In the genomic region with DNA sequence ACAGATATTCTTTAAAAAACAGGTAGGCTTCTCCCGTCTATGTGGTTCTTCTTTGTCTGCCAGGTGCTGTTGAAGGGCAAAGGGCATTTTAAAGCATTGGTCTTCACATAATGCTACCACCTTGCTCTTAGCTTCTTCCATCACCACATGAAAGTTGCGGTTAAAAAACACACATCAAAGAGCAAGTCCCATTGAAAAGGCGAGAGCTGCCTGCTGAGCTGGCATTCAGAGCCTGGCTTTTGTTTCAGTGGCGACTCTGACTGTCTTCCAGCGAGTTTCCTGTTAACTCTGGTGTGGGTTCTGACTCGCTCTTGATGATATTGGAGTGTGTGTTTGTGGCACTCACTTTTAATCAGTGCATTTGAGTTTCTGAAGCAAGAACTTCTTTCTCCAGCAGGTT, we compare ENCODE assay signal across 13 cellular contexts.
DNase-seq lines count a peak whose midpoint lies in the region; ATAC-seq and TF ChIP-seq lines count a peak whose summit lies in the region.
"Had no signal": no experiment of that assay in that cellular context is flagged by ENCODE, and none has a peak within 500 bp of the region (broad histone marks: within the 10 kb centered on the region; RNA-seq: fewer than 3 reads in every experiment).

No MANE protein-coding gene starts in this region.

- no peaks in the 10 kb centered on the region for H3K79me1 ChIP-seq in mesendoderm (ENCODE audit: low read length)

- no peaks in the 10 kb centered on the region for H3K36me3 Mint-ChIP-seq in activated CD4-positive, alpha-beta T cell treated with anti-CD3 and anti-CD28 coated beads, Interleukin-2, amount 10 ng/mL, durations not matched to agents 24 days and 14 days (ENCODE audit: low read depth)
- no peaks in the 10 kb centered on the region for H3K36me3 Mint-ChIP-seq in natural killer cell
- H3K36me3 Mint-ChIP-seq: type B pancreatic cell had no signal

- no peak overlapping the region for H2BK15ac ChIP-seq in mesendoderm (replicated peaks; ENCODE audit: low read depth)

- H4K8ac ChIP-seq in mesendoderm (ENCODE audit: low read depth, low read length) = no peak overlapping the region

- no peak overlapping the region for H3K23ac ChIP-seq in mesendoderm (ENCODE audit: low read length)

- WGBS in mesendoderm (ENCODE audit: extremely low coverage, insufficient coverage, low lambda C conversion rate) = no CpG with 5 or more reads among the region's 6 CpGs

- H3K79me2 ChIP-seq in mesendoderm (ENCODE audit: control insufficient read depth, insufficient read depth, low read length) = no peaks in the 10 kb centered on the region

- no peak overlapping the region for H3K27ac Mint-ChIP-seq in activated CD4-positive, alpha-beta T cell treated with anti-CD3 and anti-CD28 coated beads, Interleukin-2, amount 10 ng/mL, durations not matched to agents 24 days and 14 days
- no peak overlapping the region for H3K27ac Mint-ChIP-seq in natural killer cell
- H3K27ac Mint-ChIP-seq: effector memory CD8-positive, alpha-beta T cell; type B pancreatic cell had no signal

- no peak overlapping the region for H3K4ac ChIP-seq in mesendoderm (ENCODE audit: low read depth, low read length)

- peak; percentile 52 for DNase-seq in activated CD4-positive, alpha-beta T cell treated with anti-CD3 and anti-CD28 coated beads, Interleukin-2, amount 10 ng/mL, durations not matched to agents 24 days and 14 days
- DNase-seq in activated CD4-positive, alpha-beta T cell treated with anti-CD3 and anti-CD28 coated beads for 1 hour = no peak
- DNase-seq in NCI-H69 (lab: John Stamatoyannopoulos, UW) (peak; percentile 68), mesendoderm (peak; percentile 81), natural killer cell (no peak)
- no peak for DNase-seq in activated CD4-positive, CD25-positive, alpha-beta regulatory T cell treated with anti-CD3 and anti-CD28 coated beads, Interleukin-2, amount 50 U/mL, for 72 hours
- DNase-seq: activated CD4-positive, alpha-beta T cell treated with anti-CD3 and anti-CD28 coated beads, Interleukin-2, amount 50 U/mL, for 1 hour; amniotic stem cell; effector memory CD8-positive, alpha-beta T cell; NCI-H2171 treated with DMSO at 0.1 percent for 48 hours had no signal

- ATAC-seq in HG02870 (IDR thresholded peaks at IDR 0.05; ENCODE audit: unreplicated experiment) = peak; percentile 17
- no peak for ATAC-seq in natural killer cell
- ATAC-seq in GM21528 (IDR thresholded peaks at IDR 0.05; ENCODE audit: low FRiP score, unreplicated experiment) = no peak
- ATAC-seq: effector memory CD8-positive, alpha-beta T cell had no signal

- H2AK5ac ChIP-seq in mesendoderm (ENCODE audit: low read length) = no peak overlapping the region

- H3K4me2 ChIP-seq in mesendoderm (ENCODE audit: low read length) = no peak overlapping the region

- no peak overlapping the region for H3K18ac ChIP-seq in mesendoderm (ENCODE audit: low read length)

- H2BK5ac ChIP-seq in mesendoderm (ENCODE audit: low read length) = no peak overlapping the region

- no peak overlapping the region for H3K4me3 Mint-ChIP-seq in activated CD4-positive, alpha-beta T cell treated with anti-CD3 and anti-CD28 coated beads, Interleukin-2, amount 10 ng/mL, durations not matched to agents 24 days and 14 days
- no peak overlapping the region for H3K4me3 Mint-ChIP-seq in natural killer cell
- H3K4me3 Mint-ChIP-seq: effector memory CD8-positive, alpha-beta T cell; type B pancreatic cell had no signal

- no peaks in the 10 kb centered on the region for H3K27me3 ChIP-seq in mesendoderm (ENCODE audit: insufficient read depth, low read length, poor library complexity)

- no peak overlapping the region for H3K4me3 ChIP-seq in mesendoderm (ENCODE audit: low read length)

- H3K4me1 ChIP-seq in mesendoderm (ENCODE audit: control insufficient read depth, low read depth, low read length) = peaks cover 7% of the 10 kb centered on the region

- no peak overlapping the region for H2BK120ac ChIP-seq in mesendoderm (ENCODE audit: low read depth, low read length)

- H3K27ac ChIP-seq in mesendoderm (ENCODE audit: low read depth, low read length) = no peak overlapping the region

- H3K9ac ChIP-seq in mesendoderm (ENCODE audit: low read length) = no peak overlapping the region

- no peak overlapping the region for H3K56ac ChIP-seq in mesendoderm (ENCODE audit: low read length)

- H3K4me1 Mint-ChIP-seq in activated CD4-positive, alpha-beta T cell treated with anti-CD3 and anti-CD28 coated beads, Interleukin-2, amount 10 ng/mL, durations not matched to agents 24 days and 14 days = peaks cover 5% of the 10 kb centered on the region
- no peaks in the 10 kb centered on the region for H3K4me1 Mint-ChIP-seq in natural killer cell

- no peak overlapping the region for H4K5ac ChIP-seq in mesendoderm (ENCODE audit: low read length)

- no peaks in the 10 kb centered on the region for H3K9me3 Mint-ChIP-seq in activated CD4-positive, alpha-beta T cell treated with anti-CD3 and anti-CD28 coated beads, Interleukin-2, amount 10 ng/mL, durations not matched to agents 24 days and 14 days
- peaks cover 0 to 3% of the 10 kb centered on the region in 2 donors for H3K9me3 Mint-ChIP-seq in natural killer cell

- no peaks in the 10 kb centered on the region for H3K27me3 Mint-ChIP-seq in activated CD4-positive, alpha-beta T cell treated with anti-CD3 and anti-CD28 coated beads, Interleukin-2, amount 10 ng/mL, durations not matched to agents 24 days and 14 days
- H3K27me3 Mint-ChIP-seq in natural killer cell (ENCODE audit: low read depth in 2 of 2) = peaks cover 0 to 3% of the 10 kb centered on the region in 2 donors
- H3K27me3 Mint-ChIP-seq: effector memory CD8-positive, alpha-beta T cell; type B pancreatic cell had no signal

- H3K36me3 ChIP-seq in mesendoderm (ENCODE audit: control insufficient read depth, insufficient read depth, low read length) = no peaks in the 10 kb centered on the region

- no peak for TF ChIP-seq CTCF in natural killer cell (IDR thresholded peaks at IDR 0.05)

- intact Hi-C loops in activated CD4-positive, alpha-beta T cell treated with anti-CD3 and anti-CD28 coated beads, Interleukin-2, amount 10 ng/mL, durations not matched to agents 24 days and 14 days (cut with micrococcal nuclease) = no loop called here
- intact Hi-C loops in natural killer cell (cut with micrococcal nuclease) = no loop called here

Comparison
In these comparisons a context has a peak if more than half of its experiments do, and no peak if none do; other contexts are left out.
1. DNase-seq: peak in activated CD4-positive, alpha-beta T cell treated with anti-CD3 and anti-CD28 coated beads, Interleukin-2, amount 10 ng/mL, durations not matched to agents 24 days and 14 days (single experiment), NCI-H69 (single experiment) and mesendoderm (single experiment); none in activated CD4-positive, alpha-beta T cell treated with anti-CD3 and anti-CD28 coated beads for 1 hour (single experiment), activated CD4-positive, CD25-positive, alpha-beta regulatory T cell treated with anti-CD3 and anti-CD28 coated beads, Interleukin-2, amount 50 U/mL, for 72 hours (single experiment) and natural killer cell (single experiment).